In the genomic region with DNA sequence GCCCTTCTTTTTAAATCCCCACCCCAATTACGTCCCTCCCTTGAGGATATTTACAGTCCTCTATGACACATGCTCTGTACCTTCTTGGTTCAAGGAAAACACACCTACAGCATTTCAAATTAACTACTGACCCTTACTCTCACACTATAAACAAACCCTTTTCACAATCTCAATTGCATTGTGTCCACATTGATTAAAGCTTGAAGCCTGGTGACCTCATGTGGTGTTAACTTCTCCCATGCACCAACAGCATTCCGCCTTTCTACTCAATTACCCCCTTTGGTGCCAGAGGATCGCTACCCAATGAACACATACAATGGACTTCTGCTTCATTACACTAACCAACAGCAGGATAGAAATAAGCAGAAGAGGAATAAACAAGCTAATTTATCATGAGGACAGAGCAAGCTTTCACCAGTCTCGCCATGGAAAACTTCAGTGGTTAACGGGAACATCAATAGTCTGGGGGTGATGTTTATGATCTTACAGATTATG, we compare ENCODE assay signal across 1 cellular context.
TF ChIP-seq lines count a peak whose summit lies in the region.

No MANE protein-coding gene starts in this region.

TF ChIP-seq in HEK293, 187 proteins besides CTCF, POLR2A, EP300 and RAD21 (continued from another document):
- peak; percentile 68 for TF ChIP-seq ZNF692 (tag by site-specific recombination; IDR thresholded peaks at IDR 0.05)
- no peak for TF ChIP-seq KLF16 (tag by site-specific recombination; IDR thresholded peaks at IDR 0.05)
- TF ChIP-seq RBAK (tag by site-specific recombination; IDR thresholded peaks at IDR 0.05) = no peak
- TF ChIP-seq ZNF645 (tag by site-specific recombination; IDR thresholded peaks at IDR 0.05) = no peak
